1 cellular context compared by ENCODE assay signal in the genomic region with DNA sequence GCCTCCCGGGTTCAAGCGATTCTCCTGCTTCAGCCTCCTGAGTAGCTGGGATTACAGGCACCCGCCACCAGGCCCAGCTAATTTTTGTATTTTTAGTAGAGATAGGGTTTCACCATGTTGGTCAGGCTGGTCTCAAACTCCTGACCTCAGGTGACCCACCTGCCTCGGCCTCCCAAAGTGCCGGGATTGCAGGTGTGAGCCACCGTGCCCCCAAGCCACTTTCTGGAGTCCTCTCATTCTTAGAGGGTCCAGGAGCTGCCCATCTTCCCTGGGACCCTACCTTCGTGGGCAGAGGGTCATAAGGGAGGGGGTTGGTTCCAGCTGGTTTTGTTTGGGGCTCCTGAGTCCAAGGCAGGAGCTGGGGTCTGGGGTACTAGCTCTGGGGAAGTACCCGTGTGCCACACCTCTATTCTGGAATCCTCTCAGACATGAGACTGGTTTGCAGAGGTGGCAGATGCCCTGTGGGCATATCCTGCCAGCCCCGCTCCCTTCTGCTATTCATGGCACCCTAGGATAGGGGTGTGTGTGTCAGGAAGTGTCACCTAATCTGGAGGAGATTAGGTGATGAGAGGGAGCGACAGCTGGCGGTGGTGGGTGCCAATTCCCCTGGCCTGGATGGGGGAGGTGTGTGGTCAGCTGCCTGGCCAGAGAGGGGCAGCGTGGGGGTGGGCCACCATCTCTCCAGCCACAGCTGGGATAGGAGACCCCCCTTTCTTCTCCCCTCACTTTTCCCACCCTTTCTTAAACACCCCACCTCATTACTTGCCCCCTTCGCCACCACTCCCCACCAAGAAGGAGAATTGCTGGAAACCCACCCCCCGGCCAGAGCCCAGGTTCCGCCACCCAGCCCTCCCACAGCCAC.
TF ChIP-seq lines count a peak whose summit lies in the region.

No MANE protein-coding gene starts in this region.

TF ChIP-seq in HepG2, 621 proteins besides CTCF, POLR2A, EP300 and RAD21:
- TF ChIP-seq HNRNPL (IDR thresholded peaks at IDR 0.05; ENCODE audit: low read depth, low read length), result 0 out of 2 replicates have a peak, but pooled peaks have one; percentile 37
- TF ChIP-seq HOXD1 (CRISPR knock-in tag; IDR thresholded peaks at IDR 0.05), result no peak
- TF ChIP-seq, protein P1, sequence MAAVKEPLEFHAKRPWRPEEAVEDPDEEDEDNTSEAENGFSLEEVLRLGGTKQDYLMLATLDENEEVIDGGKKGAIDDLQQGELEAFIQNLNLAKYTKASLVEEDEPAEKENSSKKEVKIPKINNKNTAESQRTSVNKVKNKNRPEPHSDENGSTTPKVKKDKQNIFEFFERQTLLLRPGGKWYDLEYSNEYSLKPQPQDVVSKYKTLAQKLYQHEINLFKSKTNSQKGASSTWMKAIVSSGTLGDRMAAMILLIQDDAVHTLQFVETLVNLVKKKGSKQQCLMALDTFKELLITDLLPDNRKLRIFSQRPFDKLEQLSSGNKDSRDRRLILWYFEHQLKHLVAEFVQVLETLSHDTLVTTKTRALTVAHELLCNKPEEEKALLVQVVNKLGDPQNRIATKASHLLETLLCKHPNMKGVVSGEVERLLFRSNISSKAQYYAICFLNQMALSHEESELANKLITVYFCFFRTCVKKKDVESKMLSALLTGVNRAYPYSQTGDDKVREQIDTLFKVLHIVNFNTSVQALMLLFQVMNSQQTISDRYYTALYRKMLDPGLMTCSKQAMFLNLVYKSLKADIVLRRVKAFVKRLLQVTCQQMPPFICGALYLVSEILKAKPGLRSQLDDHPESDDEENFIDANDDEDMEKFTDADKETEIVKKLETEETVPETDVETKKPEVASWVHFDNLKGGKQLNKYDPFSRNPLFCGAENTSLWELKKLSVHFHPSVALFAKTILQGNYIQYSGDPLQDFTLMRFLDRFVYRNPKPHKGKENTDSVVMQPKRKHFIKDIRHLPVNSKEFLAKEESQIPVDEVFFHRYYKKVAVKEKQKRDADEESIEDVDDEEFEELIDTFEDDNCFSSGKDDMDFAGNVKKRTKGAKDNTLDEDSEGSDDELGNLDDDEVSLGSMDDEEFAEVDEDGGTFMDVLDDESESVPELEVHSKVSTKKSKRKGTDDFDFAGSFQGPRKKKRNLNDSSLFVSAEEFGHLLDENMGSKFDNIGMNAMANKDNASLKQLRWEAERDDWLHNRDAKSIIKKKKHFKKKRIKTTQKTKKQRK (IDR thresholded peaks at IDR 0.05; ENCODE audit: low read length), result no peak
